In the genomic region with DNA sequence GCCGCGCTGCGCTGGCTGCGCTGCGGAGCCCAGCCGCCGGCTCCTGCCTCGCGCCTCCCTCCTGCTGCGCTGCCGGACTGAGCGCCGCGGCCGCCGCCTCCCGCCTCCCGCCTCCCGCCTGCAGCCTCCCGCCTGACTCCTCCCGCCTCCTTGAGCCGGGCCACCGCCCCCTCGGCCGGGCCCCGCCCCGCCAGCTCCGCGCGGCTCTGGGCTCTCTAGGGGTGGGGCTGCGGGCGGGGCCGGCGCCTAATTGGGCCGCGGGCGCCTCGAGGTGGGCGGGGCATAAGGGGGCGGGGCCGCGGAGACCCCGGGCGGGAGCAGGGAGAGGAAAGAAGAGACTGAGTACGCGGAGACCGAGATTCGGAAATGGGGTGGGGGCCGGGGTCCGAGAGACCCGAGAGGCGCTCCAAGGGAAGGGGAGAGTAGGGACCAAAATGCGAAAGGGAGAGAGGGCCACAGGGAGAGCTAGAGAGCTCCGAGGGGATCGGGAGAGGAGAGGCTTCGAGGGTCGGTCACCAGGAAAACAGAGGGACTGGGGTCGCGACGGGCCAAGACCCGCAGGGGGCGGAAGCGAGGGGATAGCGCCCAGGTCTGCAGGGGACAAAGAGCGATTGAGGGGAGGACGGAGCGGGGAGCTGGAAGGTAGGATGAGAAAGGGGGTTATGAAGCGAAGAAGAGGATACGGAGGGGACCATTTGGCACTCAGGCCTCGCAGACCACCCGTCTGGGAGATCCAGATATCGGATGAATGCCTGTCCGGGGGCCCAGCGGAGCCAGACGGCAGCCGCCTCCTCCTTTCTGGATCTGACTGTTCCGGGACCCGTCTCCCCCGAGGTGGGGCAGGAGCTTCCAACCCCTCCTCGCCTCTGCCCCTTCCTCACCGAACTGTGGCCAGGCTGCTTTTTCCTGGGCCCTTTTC, we compare ENCODE assay signal across 1 cellular context.
TF ChIP-seq lines count a peak whose summit lies in the region.

Gene C1QL1 (minus strand): TSS at position 79 of the 919 bp plus-strand sequence. CDS start 255 bp downstream, outside the sequence.

TF ChIP-seq in HEK293, 187 proteins besides CTCF, POLR2A, EP300 and RAD21 (continued from another document and continues in another):
- TF ChIP-seq, protein P1, sequence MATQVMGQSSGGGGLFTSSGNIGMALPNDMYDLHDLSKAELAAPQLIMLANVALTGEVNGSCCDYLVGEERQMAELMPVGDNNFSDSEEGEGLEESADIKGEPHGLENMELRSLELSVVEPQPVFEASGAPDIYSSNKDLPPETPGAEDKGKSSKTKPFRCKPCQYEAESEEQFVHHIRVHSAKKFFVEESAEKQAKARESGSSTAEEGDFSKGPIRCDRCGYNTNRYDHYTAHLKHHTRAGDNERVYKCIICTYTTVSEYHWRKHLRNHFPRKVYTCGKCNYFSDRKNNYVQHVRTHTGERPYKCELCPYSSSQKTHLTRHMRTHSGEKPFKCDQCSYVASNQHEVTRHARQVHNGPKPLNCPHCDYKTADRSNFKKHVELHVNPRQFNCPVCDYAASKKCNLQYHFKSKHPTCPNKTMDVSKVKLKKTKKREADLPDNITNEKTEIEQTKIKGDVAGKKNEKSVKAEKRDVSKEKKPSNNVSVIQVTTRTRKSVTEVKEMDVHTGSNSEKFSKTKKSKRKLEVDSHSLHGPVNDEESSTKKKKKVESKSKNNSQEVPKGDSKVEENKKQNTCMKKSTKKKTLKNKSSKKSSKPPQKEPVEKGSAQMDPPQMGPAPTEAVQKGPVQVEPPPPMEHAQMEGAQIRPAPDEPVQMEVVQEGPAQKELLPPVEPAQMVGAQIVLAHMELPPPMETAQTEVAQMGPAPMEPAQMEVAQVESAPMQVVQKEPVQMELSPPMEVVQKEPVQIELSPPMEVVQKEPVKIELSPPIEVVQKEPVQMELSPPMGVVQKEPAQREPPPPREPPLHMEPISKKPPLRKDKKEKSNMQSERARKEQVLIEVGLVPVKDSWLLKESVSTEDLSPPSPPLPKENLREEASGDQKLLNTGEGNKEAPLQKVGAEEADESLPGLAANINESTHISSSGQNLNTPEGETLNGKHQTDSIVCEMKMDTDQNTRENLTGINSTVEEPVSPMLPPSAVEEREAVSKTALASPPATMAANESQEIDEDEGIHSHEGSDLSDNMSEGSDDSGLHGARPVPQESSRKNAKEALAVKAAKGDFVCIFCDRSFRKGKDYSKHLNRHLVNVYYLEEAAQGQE (tag by site-specific recombination; IDR thresholded peaks at IDR 0.05), result 0 out of 2 replicates have a peak, but pooled peaks have one; percentile 19
- TF ChIP-seq ZNF37A (tag by site-specific recombination; IDR thresholded peaks at IDR 0.05) (no peak), ZNF335 (tag by site-specific recombination; conservative IDR thresholded peaks at IDR 0.05) (0 out of 2 replicates have a peak, but pooled peaks have one; percentile 21), GLIS2 (tag by site-specific recombination; IDR thresholded peaks at IDR 0.05) (peak; percentile 81), PRDM1 (tag by site-specific recombination; IDR thresholded peaks at IDR 0.05) (0 out of 2 replicates have a peak, but pooled peaks have one; percentile 29), ZNF776 (tag by site-specific recombination; IDR thresholded peaks at IDR 0.05; ENCODE audit: borderline replicate concordance) (no peak), PRDM6 (tag by site-specific recombination; IDR thresholded peaks at IDR 0.05) (no peak), ZBTB10 (tag by site-specific recombination; IDR thresholded peaks at IDR 0.05) (no peak), MYNN (tag by site-specific recombination; IDR thresholded peaks at IDR 0.05; ENCODE audit: borderline replicate concordance) (no peak), ZIC2 (tag by site-specific recombination; IDR thresholded peaks at IDR 0.05) (peak; percentile 35; the same call in 1 of the 2 replicates), ZBTB7A (tag by site-specific recombination; IDR thresholded peaks at IDR 0.05; ENCODE audit: low read depth) (peak; percentile 92), SP3 (tag by site-specific recombination; IDR thresholded peaks at IDR 0.05) (peak; percentile 83), ZNF416 (tag by site-specific recombination; IDR thresholded peaks at IDR 0.05) (no peak), GLIS1 (tag by site-specific recombination; IDR thresholded peaks at IDR 0.05) (peak; percentile 73), ZEB2 (tag by site-specific recombination; IDR thresholded peaks at IDR 0.05) (peak; percentile 44; the same call in 1 of the 2 replicates), ZSCAN30 (tag by site-specific recombination; IDR thresholded peaks at IDR 0.05) (no peak), ZNF366 (tag by site-specific recombination; conservative IDR thresholded peaks at IDR 0.05) (peak; percentile 30), KLF9 (tag by site-specific recombination; IDR thresholded peaks at IDR 0.05; ENCODE audit: low read depth) (peak; percentile 95), KLF1 (tag by site-specific recombination; IDR thresholded peaks at IDR 0.05) (peak; percentile 60), RBAK (tag by site-specific recombination; IDR thresholded peaks at IDR 0.05) (no peak), ZXDB (tag by site-specific recombination; IDR thresholded peaks at IDR 0.05) (peak; percentile 68), ZNF221 (tag by site-specific recombination; IDR thresholded peaks at IDR 0.05; ENCODE audit: borderline replicate concordance) (no peak), ZNF701 (tag by site-specific recombination; IDR thresholded peaks at IDR 0.05) (no peak), ZNF510 (tag by site-specific recombination; IDR thresholded peaks at IDR 0.05; ENCODE audit: insufficient replicate concordance) (no peak), ZBTB20 (tag by site-specific recombination; IDR thresholded peaks at IDR 0.05) (no peak), ZNF518A (tag by site-specific recombination; conservative IDR thresholded peaks at IDR 0.05; ENCODE audit: low read depth) (no peak), KLF10 (tag by site-specific recombination; IDR thresholded peaks at IDR 0.05) (peak; percentile 91), ZNF549 (tag by site-specific recombination; IDR thresholded peaks at IDR 0.05) (no peak), ZNF777 (tag by site-specific recombination; IDR thresholded peaks at IDR 0.05; ENCODE audit: borderline replicate concordance) (peak; percentile 52; the same call in 1 of the 2 replicates), SP7 (tag by site-specific recombination; IDR thresholded peaks at IDR 0.05) (peak; percentile 53; the same call in 1 of the 2 replicates), ZNF792 (tag by site-specific recombination; IDR thresholded peaks at IDR 0.05) (0 out of 2 replicates have a peak, but pooled peaks have one; percentile 21), ZNF624 (tag by site-specific recombination; IDR thresholded peaks at IDR 0.05) (no peak)
- TF ChIP-seq, protein P2, sequence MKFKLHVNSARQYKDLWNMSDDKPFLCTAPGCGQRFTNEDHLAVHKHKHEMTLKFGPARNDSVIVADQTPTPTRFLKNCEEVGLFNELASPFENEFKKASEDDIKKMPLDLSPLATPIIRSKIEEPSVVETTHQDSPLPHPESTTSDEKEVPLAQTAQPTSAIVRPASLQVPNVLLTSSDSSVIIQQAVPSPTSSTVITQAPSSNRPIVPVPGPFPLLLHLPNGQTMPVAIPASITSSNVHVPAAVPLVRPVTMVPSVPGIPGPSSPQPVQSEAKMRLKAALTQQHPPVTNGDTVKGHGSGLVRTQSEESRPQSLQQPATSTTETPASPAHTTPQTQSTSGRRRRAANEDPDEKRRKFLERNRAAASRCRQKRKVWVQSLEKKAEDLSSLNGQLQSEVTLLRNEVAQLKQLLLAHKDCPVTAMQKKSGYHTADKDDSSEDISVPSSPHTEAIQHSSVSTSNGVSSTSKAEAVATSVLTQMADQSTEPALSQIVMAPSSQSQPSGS (tag by site-specific recombination; IDR thresholded peaks at IDR 0.05; ENCODE audit: low read depth), result no peak
- TF ChIP-seq, protein P3, sequence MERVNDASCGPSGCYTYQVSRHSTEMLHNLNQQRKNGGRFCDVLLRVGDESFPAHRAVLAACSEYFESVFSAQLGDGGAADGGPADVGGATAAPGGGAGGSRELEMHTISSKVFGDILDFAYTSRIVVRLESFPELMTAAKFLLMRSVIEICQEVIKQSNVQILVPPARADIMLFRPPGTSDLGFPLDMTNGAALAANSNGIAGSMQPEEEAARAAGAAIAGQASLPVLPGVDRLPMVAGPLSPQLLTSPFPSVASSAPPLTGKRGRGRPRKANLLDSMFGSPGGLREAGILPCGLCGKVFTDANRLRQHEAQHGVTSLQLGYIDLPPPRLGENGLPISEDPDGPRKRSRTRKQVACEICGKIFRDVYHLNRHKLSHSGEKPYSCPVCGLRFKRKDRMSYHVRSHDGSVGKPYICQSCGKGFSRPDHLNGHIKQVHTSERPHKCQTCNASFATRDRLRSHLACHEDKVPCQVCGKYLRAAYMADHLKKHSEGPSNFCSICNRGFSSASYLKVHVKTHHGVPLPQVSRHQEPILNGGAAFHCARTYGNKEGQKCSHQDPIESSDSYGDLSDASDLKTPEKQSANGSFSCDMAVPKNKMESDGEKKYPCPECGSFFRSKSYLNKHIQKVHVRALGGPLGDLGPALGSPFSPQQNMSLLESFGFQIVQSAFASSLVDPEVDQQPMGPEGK (tag by site-specific recombination; IDR thresholded peaks at IDR 0.05), result peak; percentile 77; the same call in 1 of the 2 replicates
- TF ChIP-seq, protein P4, sequence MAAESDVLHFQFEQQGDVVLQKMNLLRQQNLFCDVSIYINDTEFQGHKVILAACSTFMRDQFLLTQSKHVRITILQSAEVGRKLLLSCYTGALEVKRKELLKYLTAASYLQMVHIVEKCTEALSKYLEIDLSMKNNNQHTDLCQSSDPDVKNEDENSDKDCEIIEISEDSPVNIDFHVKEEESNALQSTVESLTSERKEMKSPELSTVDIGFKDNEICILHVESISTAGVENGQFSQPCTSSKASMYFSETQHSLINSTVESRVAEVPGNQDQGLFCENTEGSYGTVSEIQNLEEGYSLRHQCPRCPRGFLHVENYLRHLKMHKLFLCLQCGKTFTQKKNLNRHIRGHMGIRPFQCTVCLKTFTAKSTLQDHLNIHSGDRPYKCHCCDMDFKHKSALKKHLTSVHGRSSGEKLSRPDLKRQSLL (tag by site-specific recombination; IDR thresholded peaks at IDR 0.05), result peak; percentile 69; the same call in 1 of the 2 replicates
